Comparison of ENCODE assay signal across 8 cellular contexts in the genomic region with DNA sequence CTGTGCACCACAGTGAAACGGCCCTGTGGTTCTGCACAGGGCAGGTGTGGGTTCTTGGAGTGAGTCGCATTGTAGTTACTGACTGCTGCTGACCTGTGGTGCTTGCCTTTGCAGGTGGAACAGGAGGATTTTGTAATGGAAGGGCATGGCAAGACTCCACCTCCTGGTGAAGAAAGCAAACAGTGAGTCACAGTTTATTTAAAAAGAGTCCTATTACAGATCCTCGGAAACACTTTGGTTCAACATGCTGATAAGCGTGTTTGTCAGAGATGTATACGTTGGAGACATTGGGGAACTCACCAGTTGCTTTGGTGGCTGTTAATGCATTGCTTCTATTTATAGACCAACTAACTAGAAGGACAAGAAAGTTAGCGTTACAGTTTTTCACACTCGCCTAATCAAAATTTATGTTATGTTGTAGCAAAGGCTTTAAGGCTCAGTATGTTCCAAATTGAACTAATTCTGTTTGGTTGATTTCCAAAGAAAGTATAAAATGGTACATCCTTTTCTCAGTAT. TPM values are rescaled to one million over a fixed set of nuclear protein-coding genes. Genes with fewer than 3 reads are reported as not detected.
DNase-seq lines count a peak whose midpoint lies in the region; ATAC-seq and TF ChIP-seq lines count a peak whose summit lies in the region.

No MANE protein-coding gene starts in this region.

- whole genome bisulfite sequencing in mammary epithelial cell (ENCODE audit: low coverage, missing lambda C conversion rate), result 43% methylated on average over 6 of the region's 7 CpGs

- in situ Hi-C loops in mammary epithelial cell (cut with MboI; ENCODE audit: low sequenced_read_pairs in 2 of 2), result no loop called here

- no peak overlapping the region for H3K4me2 ChIP-seq in mammary epithelial cell (ENCODE audit: insufficient read depth, low read depth, low read length)

- H3K4me1 ChIP-seq in mammary epithelial cell (ENCODE audit: insufficient read depth, low read length) (peaks cover 3% of the 10 kb centered on the region), mucosa of descending colon (ENCODE audit: low read depth) (peaks cover 26% of the 10 kb centered on the region)

- H2AFZ ChIP-seq in mammary epithelial cell (ENCODE audit: low read depth, low read length), result no peak overlapping the region

- H3K27me3 ChIP-seq in mammary epithelial cell (ENCODE audit: insufficient read depth, low read length), result no peaks in the 10 kb centered on the region

- H3K27ac ChIP-seq in mammary epithelial cell (ENCODE audit: insufficient read depth, low read depth, low read length), result no peak overlapping the region

- ATAC-seq in Right ventricle myocardium inferior (peak; percentile 20), mucosa of descending colon (peak; percentile 97), GM18858 (IDR thresholded peaks at IDR 0.05; ENCODE audit: unreplicated experiment) (no peak)

- H3K79me2 ChIP-seq in mammary epithelial cell (ENCODE audit: insufficient read depth, low read length), result no peaks in the 10 kb centered on the region

- peak in 1 of 2 donors; percentile 42 for TF ChIP-seq CTCF in mammary epithelial cell (conservative IDR thresholded peaks at IDR 0.05 in 1 of 2, IDR thresholded peaks at IDR 0.05 in 1 of 2; ENCODE audit: extremely low read depth in 1 of 2, insufficient read depth in 1 of 2, low read depth in 1 of 2, low read length in 2 of 2)
- no peak for TF ChIP-seq CTCF in mucosa of descending colon (IDR thresholded peaks at IDR 0.05)

- H3K9ac ChIP-seq in mammary epithelial cell (ENCODE audit: insufficient read depth, low read length), result no peak overlapping the region

- intact Hi-C loops in Right ventricle myocardium inferior (cut with DNase I) (no loop called here), cardiac septum (cut with DNase I) (no loop called here), mammary epithelial cell (cut with micrococcal nuclease) (loop anchor here (1.0 kb wide), 1 partner anchor 190 kb away; a partner anchor contains a TSS), mucosa of descending colon (cut with DNase I, micrococcal nuclease) (no loop called here)

- H3K9me3 ChIP-seq in mammary epithelial cell (replicated peaks; ENCODE audit: insufficient read depth, low read length) (no peaks in the 10 kb centered on the region), mucosa of descending colon (no peaks in the 10 kb centered on the region)

- H3K36me3 ChIP-seq in mammary epithelial cell (ENCODE audit: insufficient read depth, low read length), result no peaks in the 10 kb centered on the region
- no peaks in the 10 kb centered on the region for H3K36me3 ChIP-seq in mucosa of descending colon (ENCODE audit: low read depth)

- H4K20me1 ChIP-seq in mammary epithelial cell (ENCODE audit: insufficient read depth, low read length), result no peaks in the 10 kb centered on the region

- H3K4me3 ChIP-seq in mammary epithelial cell (replicated peaks in 1 of 3; ENCODE audit: insufficient read depth in 1 of 3, low read depth in 2 of 3, low read length in 3 of 3) (no peak overlapping the region), mucosa of descending colon (no peak overlapping the region)

- no peak for DNase-seq in Right ventricle myocardium inferior (ENCODE audit: missing footprints)
- DNase-seq in cardiac septum (ENCODE audit: low spot score), result no peak
- peak; percentile 96 for DNase-seq in NCI-H69 (lab: John Stamatoyannopoulos, UW)
- DNase-seq in mammary epithelial cell, result peak; percentile 82
- DNase-seq in mucosa of descending colon, result peak in 2 of 3 donors; percentile 56 to 67
- DNase-seq in T1000 (lab: John Stamatoyannopoulos, UW), result no peak
- DNase-seq in RPMI8226, result no peak

- dilution Hi-C loops in mammary epithelial cell (cut with HindIII; ENCODE audit: low sequenced_read_pairs), result no loop called here

- CTCF ChIA-PET in mammary epithelial cell (lab: Charles Lee; ENCODE audit: low non-redundant PET), result no interaction called here

- BruUV-seq in mammary epithelial cell (replicated peaks; lab: Mats Ljungman, UMichigan), result no TSS peak

RNA-seq across cellular contexts. Expression of a gene that starts 21.7 kb away (rescaled TPM):
- total RNA-seq in Right ventricle myocardium inferior (43.3 TPM), cardiac septum (40.2 TPM), mammary epithelial cell (10 to 100 TPM; 25.2 to 27.3 TPM), mucosa of descending colon (10 to 100 TPM; 58.6 to 72.9 (median 58.9) TPM)
- polyA plus RNA-seq in mammary epithelial cell, result 7.6 TPM
- polyA minus RNA-seq in mammary epithelial cell, result 52.8 TPM

Comparison
In these comparisons a context has a peak if more than half of its experiments do, and no peak if none do; other contexts are left out.
1. DNase-seq: peak in NCI-H69 (single experiment), mammary epithelial cell (single experiment) and mucosa of descending colon (2 of 3); none in Right ventricle myocardium inferior (single experiment), cardiac septum (single experiment), T1000 (single experiment) and RPMI8226 (single experiment).